20 cellular contexts compared by ENCODE assay signal in genomic region chr17:6456321-6456720, GRCh38. TPM values are rescaled to one million over a fixed set of nuclear protein-coding genes. Genes with fewer than 3 reads are reported as not detected.
A peak's percentile ranks its signal among the peaks of the same experiment; 100 is the strongest.
DNase-seq lines count a peak whose midpoint lies in the region; ATAC-seq, FAIRE-seq and TF ChIP-seq lines count a peak whose summit lies in the region.
"Had no signal": no experiment of that assay in that cellular context is flagged by ENCODE, and none has a peak within 500 bp of the region (broad histone marks: within the 10 kb centered on the region; RNA-seq: fewer than 3 reads in every experiment).

No MANE protein-coding gene starts in this region.

- TF ChIP-seq CTCF in sigmoid colon (IDR thresholded peaks at IDR 0.05): no peak

- DNase-seq in activated naive CD4-positive, alpha-beta T cell treated with anti-CD3 and anti-CD28 coated beads, Interleukin-2, amount 50 U/mL, for 72 hours (ENCODE audit: low spot score in 2 of 2): no peak
- DNase-seq in NCI-H69 (lab: John Stamatoyannopoulos, UW) (peak; percentile 41), memory B cell (ENCODE audit: low spot score in 2 of 2) (no peak), small intestine (peak; percentile 26), NCI-H1105 treated with DMSO at 0.1 percent for 48 hours (lab: John Stamatoyannopoulos, UW) (no peak), sigmoid colon (no peak)
- DNase-seq: activated CD4-positive, CD25-positive, alpha-beta regulatory T cell; amniotic stem cell; cerebellar nuclear complex; hypothalamus; kidney glomerular epithelial cell; NCI-H2171 treated with DMSO at 0.1 percent for 48 hours; stimulated activated CD4-positive, alpha-beta T cell treated with anti-CD3 and anti-CD28 coated beads, Interleukin-4, amount 100 ng/mL, for 4 hours; stimulated activated CD8-positive, alpha-beta memory T cell treated with anti-CD3 and anti-CD28 coated beads, Interleukin-4, amount 100 ng/mL, for 48 hours had no signal

- WGBS in small intestine, 3 donors: 60 to 83% (median 61%) methylated on average over 9 of the region's 9 CpGs
- 73 to 88% methylated on average over 9 of the region's 9 CpGs for WGBS in sigmoid colon, 2 donors

- no peaks in the 10 kb centered on the region for H3K36me3 Mint-ChIP-seq in activated naive CD4-positive, alpha-beta T cell treated with anti-CD3 and anti-CD28 coated beads, Interleukin-2, amount 50 U/mL, for 24 hours
- no peaks in the 10 kb centered on the region for H3K36me3 Mint-ChIP-seq in activated naive CD4-positive, alpha-beta T cell treated with anti-CD3 and anti-CD28 coated beads, Interleukin-2, amount 50 U/mL, for 72 hours
- H3K36me3 Mint-ChIP-seq in memory B cell: no peaks in the 10 kb centered on the region

- no peak overlapping the region for H3K4me3 ChIP-seq in small intestine (ENCODE audit: low read depth in 1 of 2, low read length in 2 of 2)
- H3K4me3 ChIP-seq in sigmoid colon: no peak overlapping the region
- H3K4me3 ChIP-seq: skin epidermis had no signal

- H3K27me3 ChIP-seq in small intestine (ENCODE audit: control insufficient read depth in 2 of 2, insufficient read depth in 2 of 2, low read length in 2 of 2) (no peaks in the 10 kb centered on the region), sigmoid colon (no peaks in the 10 kb centered on the region)

- H3K9me3 ChIP-seq in small intestine (ENCODE audit: control insufficient read depth, low read depth): no peaks in the 10 kb centered on the region
- H3K9me3 ChIP-seq in sigmoid colon: no peaks in the 10 kb centered on the region

- FAIRE-seq in small intestine (lab: Jason Lieb, UNC): no peak

- no peaks in the 10 kb centered on the region for H3K27me3 Mint-ChIP-seq in activated naive CD4-positive, alpha-beta T cell treated with anti-CD3 and anti-CD28 coated beads, Interleukin-2, amount 50 U/mL, for 24 hours
- H3K27me3 Mint-ChIP-seq in memory B cell: peaks cover 1% of the 10 kb centered on the region

- peak overlapping the region; percentile 8 for H3K4me3 Mint-ChIP-seq in activated naive CD4-positive, alpha-beta T cell treated with anti-CD3 and anti-CD28 coated beads, Interleukin-2, amount 50 U/mL, for 24 hours
- H3K4me3 Mint-ChIP-seq in memory B cell: no peak overlapping the region
- H3K4me3 Mint-ChIP-seq: T-helper 1 cell treated with Interleukin-12 subunit alpha and Interleukin-12 subunit beta and Interleukin-4 antibody, amounts not matched to agents 30 μg/mL and 1 μg/mL, for 36 hours had no signal

- no peak for TF ChIP-seq EP300 in sigmoid colon (IDR thresholded peaks at IDR 0.05)

- no peaks in the 10 kb centered on the region for H3K36me3 ChIP-seq in small intestine (ENCODE audit: control insufficient read depth in 2 of 2, insufficient read depth in 2 of 2, low read length in 2 of 2)
- peaks cover 0 to 6% (median 3%) of the 10 kb centered on the region in 4 donors for H3K36me3 ChIP-seq in sigmoid colon

- intact Hi-C loops in sigmoid colon (cut with DNase I): no loop called here

- ATAC-seq in activated naive CD4-positive, alpha-beta T cell treated with anti-CD3 and anti-CD28 coated beads, Interleukin-2, amount 50 U/mL, for 72 hours: no peak
- no peak for ATAC-seq in memory B cell (ENCODE audit: low read depth)
- no peak for ATAC-seq in GM18502 (IDR thresholded peaks at IDR 0.05; ENCODE audit: poor library complexity, unreplicated experiment)

- TF ChIP-seq POLR2A in sigmoid colon (IDR thresholded peaks at IDR 0.05): no peak

- H3K9me3 Mint-ChIP-seq in activated naive CD4-positive, alpha-beta T cell treated with anti-CD3 and anti-CD28 coated beads, Interleukin-2, amount 50 U/mL, for 24 hours: no peaks in the 10 kb centered on the region
- no peaks in the 10 kb centered on the region for H3K9me3 Mint-ChIP-seq in activated naive CD4-positive, alpha-beta T cell treated with anti-CD3 and anti-CD28 coated beads, Interleukin-2, amount 50 U/mL, for 72 hours
- no peaks in the 10 kb centered on the region for H3K9me3 Mint-ChIP-seq in memory B cell
- H3K9me3 Mint-ChIP-seq: activated T-helper 2 cell treated with anti-CD3 and anti-CD28 coated beads, Interferon-gamma antibody, Interleukin-2, Interleukin-4, amounts not matched to agents 10 μg/mL and 5 μg/mL and 100 μg/mL, durations not matched to agents 14 hours and 24 hours and 36 hours; T-helper 1 cell treated with Interleukin-12 subunit alpha and Interleukin-12 subunit beta and Interleukin-4 antibody, amounts not matched to agents 30 μg/mL and 1 μg/mL, for 36 hours had no signal

- no peak overlapping the region for H3K27ac Mint-ChIP-seq in activated naive CD4-positive, alpha-beta T cell treated with anti-CD3 and anti-CD28 coated beads, Interleukin-2, amount 50 U/mL, for 24 hours
- H3K27ac Mint-ChIP-seq in activated naive CD4-positive, alpha-beta T cell treated with anti-CD3 and anti-CD28 coated beads, Interleukin-2, amount 50 U/mL, for 72 hours: no peak overlapping the region
- H3K27ac Mint-ChIP-seq in memory B cell: peak overlapping the region; percentile 12
- H3K27ac Mint-ChIP-seq: activated T-helper 2 cell treated with anti-CD3 and anti-CD28 coated beads, Interferon-gamma antibody, Interleukin-2, Interleukin-4, amounts not matched to agents 10 μg/mL and 5 μg/mL and 100 μg/mL, durations not matched to agents 14 hours and 24 hours and 36 hours; T-helper 1 cell treated with Interleukin-12 subunit alpha and Interleukin-12 subunit beta and Interleukin-4 antibody, amounts not matched to agents 30 μg/mL and 1 μg/mL, for 36 hours had no signal

- peaks cover 24% of the 10 kb centered on the region for H3K4me1 Mint-ChIP-seq in activated naive CD4-positive, alpha-beta T cell treated with anti-CD3 and anti-CD28 coated beads, Interleukin-2, amount 50 U/mL, for 24 hours
- H3K4me1 Mint-ChIP-seq in memory B cell: peaks cover 33% of the 10 kb centered on the region

- H3K4me1 ChIP-seq in small intestine (ENCODE audit: control insufficient read depth in 2 of 2, insufficient read depth in 1 of 2, low read depth in 1 of 2, low read length in 1 of 2) (peaks cover 0 to 2% of the 10 kb centered on the region in 2 donors), sigmoid colon (peaks cover 0 to 13% (median 3%) of the 10 kb centered on the region in 4 donors)

- H3K27ac ChIP-seq in small intestine (ENCODE audit: low read depth in 1 of 2, low read length in 1 of 2) (no peak overlapping the region), sigmoid colon (no peak overlapping the region)
- H3K27ac ChIP-seq: skin epidermis had no signal

RNA-seq across cellular contexts. Expression of gene PIMREG, which starts 12.1 kb away (rescaled TPM):
- 10 to 100 TPM; 13.0 to 13.1 TPM for total RNA-seq in activated naive CD4-positive, alpha-beta T cell treated with anti-CD3 and anti-CD28 coated beads, Interleukin-2, amount 50 U/mL, for 72 hours
- polyA plus RNA-seq in small intestine (1 to 10 TPM in 2 of 3 donors, under 1 TPM in 1; 0.45 to 7.4 (median 1.9) TPM), sigmoid colon (1 to 10 TPM in 2 of 3 donors, not detected in 1; 2.5 to 7.8 TPM)
- not detected for total RNA-seq in sigmoid colon

RNA-seq across cellular contexts. Expression of gene AIPL1, which starts 21.4 kb away (rescaled TPM):
- total RNA-seq in activated naive CD4-positive, alpha-beta T cell treated with anti-CD3 and anti-CD28 coated beads, Interleukin-2, amount 50 U/mL, for 72 hours: not detected
- polyA plus RNA-seq in small intestine (not detected), sigmoid colon (not detected)
- not detected for total RNA-seq in sigmoid colon
- total RNA-seq: activated CD8-positive, alpha-beta memory T cell treated with anti-CD3 and anti-CD28 coated beads for 36 hours; activated T-helper 2 cell treated with anti-CD3 and anti-CD28 coated beads, Interferon-gamma antibody, Interleukin-2, Interleukin-4, amounts not matched to agents 10 μg/mL and 5 μg/mL and 100 μg/mL, durations not matched to agents 14 hours and 24 hours and 36 hours had no signal

Comparison
In these comparisons a context has a peak if more than half of its experiments do, and no peak if none do; other contexts are left out.
1. DNase-seq: peak in NCI-H69 (single experiment) and small intestine (single experiment); none in activated naive CD4-positive, alpha-beta T cell treated with anti-CD3 and anti-CD28 coated beads, Interleukin-2, amount 50 U/mL, for 72 hours (0 of 2), memory B cell (0 of 2), NCI-H1105 treated with DMSO at 0.1 percent for 48 hours (single experiment) and sigmoid colon (single experiment).
2. RNA of gene PIMREG, which starts 12.1 kb away (total RNA-seq): 13.0 to 13.1 TPM in activated naive CD4-positive, alpha-beta T cell treated with anti-CD3 and anti-CD28 coated beads, Interleukin-2, amount 50 U/mL, for 72 hours; not detected in sigmoid colon; every median in the first group is over 10 times any median in the second.